In genomic region chr16:81365731-81366130, GRCh38 we compare ENCODE assay signal across 1 cellular context.
TF ChIP-seq lines count a peak whose summit lies in the region.

No MANE protein-coding gene starts in this region.

TF ChIP-seq in WTC11, 78 proteins besides CTCF, POLR2A, EP300 and RAD21 (continued from another document):
- TF ChIP-seq, protein P1, sequence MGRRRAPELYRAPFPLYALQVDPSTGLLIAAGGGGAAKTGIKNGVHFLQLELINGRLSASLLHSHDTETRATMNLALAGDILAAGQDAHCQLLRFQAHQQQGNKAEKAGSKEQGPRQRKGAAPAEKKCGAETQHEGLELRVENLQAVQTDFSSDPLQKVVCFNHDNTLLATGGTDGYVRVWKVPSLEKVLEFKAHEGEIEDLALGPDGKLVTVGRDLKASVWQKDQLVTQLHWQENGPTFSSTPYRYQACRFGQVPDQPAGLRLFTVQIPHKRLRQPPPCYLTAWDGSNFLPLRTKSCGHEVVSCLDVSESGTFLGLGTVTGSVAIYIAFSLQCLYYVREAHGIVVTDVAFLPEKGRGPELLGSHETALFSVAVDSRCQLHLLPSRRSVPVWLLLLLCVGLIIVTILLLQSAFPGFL (CRISPR knock-in tag; IDR thresholded peaks at IDR 0.05; ENCODE audit: borderline replicate concordance), result no peak
